ENCODE assay signal across 18 cellular contexts in genomic region chr6:106729848-106730247, GRCh38.
DNase-seq lines count a peak whose midpoint lies in the region; ATAC-seq, FAIRE-seq and TF ChIP-seq lines count a peak whose summit lies in the region.
"Had no signal": no experiment of that assay in that cellular context is flagged by ENCODE, and none has a peak within 500 bp of the region (broad histone marks: within the 10 kb centered on the region; RNA-seq: fewer than 3 reads in every experiment).

No MANE protein-coding gene starts in this region.

- H3K4me1 Mint-ChIP-seq in Calu3 (ENCODE audit: low read depth, unreplicated experiment) (peaks cover 63% of the 10 kb centered on the region), progenitor cell of endocrine pancreas (ENCODE audit: low read depth) (peaks cover 58% of the 10 kb centered on the region), natural killer cell (no peaks in the 10 kb centered on the region)

- H3K9me3 Mint-ChIP-seq in Calu3 (ENCODE audit: low read depth, unreplicated experiment) (no peaks in the 10 kb centered on the region), progenitor cell of endocrine pancreas (ENCODE audit: low read depth) (peaks cover 9% of the 10 kb centered on the region), natural killer cell (no peaks in the 10 kb centered on the region)

- H3K4me3 ChIP-seq in OCI-LY7 (ENCODE audit: low read depth, low read length, poor library complexity, severe bottlenecking) = peak overlapping the region; percentile 9
- no peak overlapping the region for H3K4me3 ChIP-seq in HepG2 (replicated peaks in 1 of 3; ENCODE audit: insufficient read depth in 1 of 3, low read depth in 2 of 3, low read length in 3 of 3)
- no peak overlapping the region for H3K4me3 ChIP-seq in coronary artery
- H3K4me3 ChIP-seq: MG63, SJCRH30 had no signal

- intact Hi-C loops in Calu3 (cut with micrococcal nuclease; ENCODE audit: unreplicated experiment) = loop anchor here (2.0 to 5.0 kb wide), 6 partner anchors 17 to 247 kb away; partner anchors contain the start of genes QRSL1 and RTN4IP1
- intact Hi-C loops in OCI-LY7 (cut with micrococcal nuclease; ENCODE audit: unreplicated experiment) = no loop called here
- intact Hi-C loops in HepG2 (cut with micrococcal nuclease; ENCODE audit: unreplicated experiment) = no loop called here
- intact Hi-C loops in natural killer cell (cut with micrococcal nuclease) = no loop called here

- H3K27me3 Mint-ChIP-seq in Calu3 (ENCODE audit: unreplicated experiment) = no peaks in the 10 kb centered on the region
- no peaks in the 10 kb centered on the region for H3K27me3 Mint-ChIP-seq in progenitor cell of endocrine pancreas
- peaks cover 7 to 17% of the 10 kb centered on the region in 2 donors for H3K27me3 Mint-ChIP-seq in natural killer cell (ENCODE audit: low read depth in 2 of 2)

- H4K20me1 ChIP-seq in OCI-LY7 (ENCODE audit: insufficient read depth, low read length) = no peaks in the 10 kb centered on the region
- H4K20me1 ChIP-seq in HepG2 (ENCODE audit: insufficient read depth, low read length) = no peaks in the 10 kb centered on the region

- no peak overlapping the region for H3K27ac ChIP-seq in OCI-LY7 (ENCODE audit: low read depth, low read length, poor library complexity, severe bottlenecking)
- H3K27ac ChIP-seq in HepG2 (ENCODE audit: extremely low read length, insufficient read depth, low read length) = peak overlapping the region; percentile 92
- H3K27ac ChIP-seq in coronary artery = no peak overlapping the region
- H3K27ac ChIP-seq: HL-60, KMS-11, SJCRH30 had no signal

- FAIRE-seq in HepG2 (lab: Jason Lieb, UNC) = no peak
- FAIRE-seq: RCC 7860 had no signal

- no TSS peak for BruUV-seq in Calu3 (replicated peaks; lab: Mats Ljungman, UMichigan)
- BruUV-seq in OCI-LY7 (replicated peaks; lab: Mats Ljungman, UMichigan) = no TSS peak
- no TSS peak for BruUV-seq in HepG2 (replicated peaks; lab: Mats Ljungman, UMichigan)

- no peak for TF ChIP-seq RAD21 in HepG2 (CRISPR knock-in tag; IDR thresholded peaks at IDR 0.05)

- H3K4me2 ChIP-seq in OCI-LY7 (ENCODE audit: low read length) (peak overlapping the region; percentile 41), HepG2 (ENCODE audit: low read depth, low read length) (no peak overlapping the region)
- H3K4me2 ChIP-seq: KMS-11 had no signal

- no peaks in the 10 kb centered on the region for H3K79me2 ChIP-seq in OCI-LY7 (ENCODE audit: insufficient read depth, low read depth, low read length)
- H3K79me2 ChIP-seq in HepG2 (ENCODE audit: insufficient read depth, low read length) = no peaks in the 10 kb centered on the region

- no peaks in the 10 kb centered on the region for H3K9me3 ChIP-seq in OCI-LY7 (ENCODE audit: low read length)
- no peaks in the 10 kb centered on the region for H3K9me3 ChIP-seq in HepG2 (ENCODE audit: low read length)
- H3K9me3 ChIP-seq: Caco-2, MG63, SJCRH30 had no signal

- no peak overlapping the region for H3K4me3 Mint-ChIP-seq in Calu3 (ENCODE audit: low read depth, unreplicated experiment)
- H3K4me3 Mint-ChIP-seq in progenitor cell of endocrine pancreas (ENCODE audit: low read depth) = peak overlapping the region; percentile 7
- no peak overlapping the region for H3K4me3 Mint-ChIP-seq in natural killer cell

- in situ Hi-C loops in HepG2 (cut with HindIII; ENCODE audit: extremely low pct_ligation_motif_present, low pct_unique_long_range_greater_than_20kb) = no loop called here

- no peak for DNase-seq in Calu3
- peak; percentile 24 for DNase-seq in OCI-LY7 (ENCODE audit: low spot score)
- DNase-seq in HepG2 (ENCODE audit: low spot score) = no peak
- DNase-seq in progenitor cell of endocrine pancreas (ENCODE audit: low spot score, unreplicated experiment) = no peak
- DNase-seq in coronary artery (ENCODE audit: low spot score) = no peak
- DNase-seq in AG08395 (ENCODE audit: low spot score) = no peak
- DNase-seq in natural killer cell = no peak
- DNase-seq: Caco-2, GOT3, MG63, NCI-H1105, NCI-H187, NCI-H82 had no signal

- POLR2A ChIA-PET in OCI-LY7 (lab: Charles Lee) = interaction anchor here (0.6 to 2.7 kb wide), 10 partner anchors 8 to 141 kb away, joined by 3 to 17 read pairs (median 6); no protein-coding TSS in a partner anchor
- POLR2A ChIA-PET in HepG2 (lab: Yijun Ruan, JAX) = interaction anchor here (1.9 kb wide), 1 partner anchor 9 kb away, joined by 8 read pairs; no protein-coding TSS in a partner anchor

- WGBS in HepG2 (ENCODE audit: low lambda C conversion rate) = 88% methylated on average over 4 of the region's 4 CpGs

- CTCF ChIA-PET in Calu3 (lab: Charles Lee) = interaction anchor here (0.8 kb wide), 1 partner anchor 20 kb away, joined by 3 read pairs; no protein-coding TSS in a partner anchor
- CTCF ChIA-PET in OCI-LY7 (lab: Charles Lee; ENCODE audit: unreplicated experiment) = no interaction called here
- CTCF ChIA-PET in HepG2 (lab: Yijun Ruan, JAX; ENCODE audit: low intra/inter-chr PET ratio, low total read pairs) = no interaction called here

- peaks cover 21% of the 10 kb centered on the region for H3K36me3 Mint-ChIP-seq in Calu3 (ENCODE audit: insufficient read depth, unreplicated experiment)
- peaks cover 3% of the 10 kb centered on the region for H3K36me3 Mint-ChIP-seq in progenitor cell of endocrine pancreas (ENCODE audit: insufficient read depth)
- no peaks in the 10 kb centered on the region for H3K36me3 Mint-ChIP-seq in natural killer cell

- no peak for TF ChIP-seq EP300 in HepG2 (IDR thresholded peaks at IDR 0.05; ENCODE audit: low read depth in 2 of 2, low read length in 2 of 2)
- TF ChIP-seq EP300 in HepG2 (CRISPR knock-in tag; IDR thresholded peaks at IDR 0.05; ENCODE audit: borderline replicate concordance) = no peak

- no peaks in the 10 kb centered on the region for H3K36me3 ChIP-seq in OCI-LY7 (ENCODE audit: insufficient read depth, low read length)
- H3K36me3 ChIP-seq in HepG2 (replicated peaks in 1 of 2; ENCODE audit: control insufficient read depth in 1 of 2, insufficient read depth in 2 of 2, low read length in 2 of 2) = no peaks in the 10 kb centered on the region
- H3K36me3 ChIP-seq: MG63, SJCRH30 had no signal

- no peak for TF ChIP-seq POLR2A in HepG2 (IDR thresholded peaks at IDR 0.05; ENCODE audit: insufficient read depth in 1 of 2, low read depth in 2 of 2, low read length in 2 of 2)

- H2AFZ ChIP-seq in OCI-LY7 (ENCODE audit: low read length) = peak overlapping the region; percentile 71
- no peak overlapping the region for H2AFZ ChIP-seq in HepG2 (ENCODE audit: low read length)

- no peaks in the 10 kb centered on the region for H3K27me3 ChIP-seq in HepG2 (ENCODE audit: control insufficient read depth in 1 of 2, insufficient read depth in 2 of 2, low read length in 2 of 2)
- H3K27me3 ChIP-seq: MG63, SJCRH30 had no signal

- H3K9me2 ChIP-seq in OCI-LY7 (ENCODE audit: insufficient read depth, low read length) = no peaks in the 10 kb centered on the region

- TF ChIP-seq CTCF in Calu3 (IDR thresholded peaks at IDR 0.05; ENCODE audit: unreplicated experiment) = no peak
- no peak for TF ChIP-seq CTCF in OCI-LY7 (conservative IDR thresholded peaks at IDR 0.05; ENCODE audit: low read length)
- TF ChIP-seq CTCF in HepG2 (CRISPR knock-in tag; IDR thresholded peaks at IDR 0.05) = no peak
- TF ChIP-seq CTCF in progenitor cell of endocrine pancreas (IDR thresholded peaks at IDR 0.05; ENCODE audit: unreplicated experiment) = no peak
- no peak for TF ChIP-seq CTCF in coronary artery (IDR thresholded peaks at IDR 0.05)
- TF ChIP-seq CTCF in natural killer cell (IDR thresholded peaks at IDR 0.05) = no peak

- peaks cover 50% of the 10 kb centered on the region for H3K4me1 ChIP-seq in OCI-LY7 (ENCODE audit: insufficient read depth, low read length, poor library complexity, severe bottlenecking)
- H3K4me1 ChIP-seq in HepG2 (ENCODE audit: insufficient read depth, low read length) = peaks cover 83% of the 10 kb centered on the region
- H3K4me1 ChIP-seq: Caco-2 had no signal

- H3K27ac Mint-ChIP-seq in Calu3 (ENCODE audit: unreplicated experiment) (peak overlapping the region; percentile 72), progenitor cell of endocrine pancreas (peak overlapping the region; percentile 97), natural killer cell (no peak overlapping the region)

- ATAC-seq in HepG2 = no peak
- no peak for ATAC-seq in GM18909 (IDR thresholded peaks at IDR 0.05; ENCODE audit: poor library complexity, unreplicated experiment)
- no peak for ATAC-seq in natural killer cell

- H3K9ac ChIP-seq in HepG2 (ENCODE audit: insufficient read depth, low read depth, low read length) = no peak overlapping the region
- H3K9ac ChIP-seq: KMS-11 had no signal

TF ChIP-seq in HepG2, 621 proteins besides CTCF, POLR2A, EP300 and RAD21 (continues in another document):
- no peak for TF ChIP-seq GZF1 (CRISPR knock-in tag; IDR thresholded peaks at IDR 0.05)
- peak; percentile 77 for TF ChIP-seq FOXA3 (CRISPR knock-in tag; IDR thresholded peaks at IDR 0.05)

Comparison
In these comparisons a context has a peak if more than half of its experiments do, and no peak if none do; other contexts are left out.
1. H3K27ac Mint-ChIP-seq: peak in Calu3 (single experiment) and progenitor cell of endocrine pancreas (single experiment); none in natural killer cell (0 of 2).